ENCODE assay signal across 28 cellular contexts in genomic region chr10:69858201-69858600, GRCh38.
"Had no signal": no experiment of that assay in that cellular context is flagged by ENCODE, and none has a peak within 500 bp of the region (broad histone marks: within the 10 kb centered on the region; RNA-seq: fewer than 3 reads in every experiment).

No MANE protein-coding gene starts in this region.

- H3K4me3 ChIP-seq: coronary artery, esophagus squamous epithelium, heart right ventricle, left lung, ovary, right atrium auricular region, smooth muscle cell, suprapubic skin, transverse colon had no signal

- ATAC-seq: effector memory CD8-positive, alpha-beta T cell; heart right ventricle; left cardiac atrium; left lung; natural killer cell; sciatic nerve; stimulated activated naive CD8-positive, alpha-beta T cell treated with anti-CD3 and anti-CD28 coated beads, Interleukin-15, amount 100 ng/mL, for 72 hours had no signal

- H3K36me3 ChIP-seq: esophagus squamous epithelium, heart right ventricle, left lung, ovary, right atrium auricular region, suprapubic skin, transverse colon had no signal

- H3K36me3 Mint-ChIP-seq: natural killer cell had no signal

- H3K27me3 ChIP-seq: esophagus squamous epithelium, heart right ventricle, ovary, right atrium auricular region, suprapubic skin, transverse colon had no signal

- H3K4me2 ChIP-seq: smooth muscle cell had no signal

- H3K4me3 Mint-ChIP-seq: effector memory CD8-positive, alpha-beta T cell; natural killer cell; stimulated activated naive CD8-positive, alpha-beta T cell treated with anti-CD3 and anti-CD28 coated beads, Interleukin-15, amount 100 ng/mL, for 72 hours had no signal

- FAIRE-seq: endometrium, islet of Langerhans had no signal

- H3K4me1 ChIP-seq: left lung had no signal

- H3K27ac Mint-ChIP-seq: effector memory CD8-positive, alpha-beta T cell; natural killer cell; progenitor cell of endocrine pancreas; stimulated activated naive CD8-positive, alpha-beta T cell treated with anti-CD3 and anti-CD28 coated beads, Interleukin-15, amount 100 ng/mL, for 72 hours had no signal

- H3K27ac ChIP-seq: coronary artery, esophagus squamous epithelium, heart right ventricle, left lung, ovary, right atrium auricular region, suprapubic skin, transverse colon had no signal

- DNase-seq: dermis blood vessel endothelial cell; effector memory CD8-positive, alpha-beta T cell; erythroblast; esophagus squamous epithelium; foreskin melanocyte; glutamatergic neuron; heart right ventricle; hippocampal formation; left cardiac atrium; left lung; natural killer cell; occipital lobe; ovary; stimulated activated CD4-positive, alpha-beta T cell treated with anti-CD3 and anti-CD28 coated beads, Interleukin-12 subunit alpha, Interleukin-12 subunit beta, amount 100 ng/mL, for 4 hours; stimulated activated CD4-positive, alpha-beta T cell treated with anti-CD3 and anti-CD28 coated beads, Interleukin-1b, Interleukin-23, amount 100 ng/mL, for 48 hours; stimulated activated CD4-positive, alpha-beta T cell treated with anti-CD3 and anti-CD28 coated beads, Interleukin-4, amount 100 ng/mL, for 1 hour; stimulated activated CD8-positive, alpha-beta memory T cell treated with anti-CD3 and anti-CD28 coated beads, Interleukin-4, amount 100 ng/mL, for 48 hours; stimulated activated naive CD4-positive, alpha-beta T cell; stimulated activated naive CD8-positive, alpha-beta T cell treated with anti-CD3 and anti-CD28 coated beads, Interleukin-15, amount 100 ng/mL, for 72 hours; transverse colon had no signal

- H3K9me3 ChIP-seq: esophagus squamous epithelium, heart right ventricle, left lung, ovary, right atrium auricular region, suprapubic skin, transverse colon had no signal
